Comparison of ENCODE assay signal across 8 cellular contexts in the genomic region with DNA sequence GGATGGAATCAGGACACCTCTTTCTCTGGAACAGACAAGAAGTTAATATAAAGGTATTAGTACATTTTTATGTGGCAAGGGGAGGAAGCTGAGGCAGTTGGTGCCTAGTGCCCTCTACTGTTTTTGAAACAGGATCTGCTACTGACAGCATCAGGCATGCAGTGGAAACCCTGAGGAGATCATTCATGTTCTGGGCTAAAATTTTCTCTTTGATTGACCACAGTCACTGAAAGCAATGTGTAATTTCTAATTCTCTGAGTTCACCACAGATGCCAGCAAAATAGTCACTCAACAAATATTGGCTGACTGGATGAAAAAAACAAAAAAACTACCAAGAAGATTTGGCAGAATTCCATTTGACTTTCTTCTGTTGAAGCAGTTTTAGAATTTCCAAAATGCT.
DNase-seq lines count a peak whose midpoint lies in the region; ATAC-seq, FAIRE-seq and TF ChIP-seq lines count a peak whose summit lies in the region.
"Not testable (repeated sequence)": the region's sequence is repeated elsewhere in the genome, so short reads cannot be mapped to it uniquely, and the experiment has no call there.

No MANE protein-coding gene starts in this region.

- H3K27me3 Mint-ChIP-seq in type B pancreatic cell: peaks cover 46% of the 10 kb centered on the region

- not testable (repeated sequence) for H3K36me3 ChIP-seq in HEK293 (ENCODE audit: control insufficient read depth in 2 of 2, insufficient read depth in 1 of 2, low read length in 2 of 2); right lobe of liver

- peak; percentile 32 for TF ChIP-seq CTCF in D721Med (IDR thresholded peaks at IDR 0.05; ENCODE audit: insufficient read depth, missing control alignments)
- TF ChIP-seq CTCF in HEK293 (tag by site-specific recombination; IDR thresholded peaks at IDR 0.05): 0 out of 2 replicates have a peak, but pooled peaks have one; percentile 12
- TF ChIP-seq CTCF in astrocyte of the cerebellum (IDR thresholded peaks at IDR 0.05; ENCODE audit: low read depth, low read length, missing control alignments): peak; percentile 57
- peak; percentile 59 for TF ChIP-seq CTCF in fibroblast of pulmonary artery (IDR thresholded peaks at IDR 0.05; ENCODE audit: low read length, missing control alignments)
- TF ChIP-seq CTCF in right lobe of liver (IDR thresholded peaks at IDR 0.05): peak in 3 of 4 donors; percentile 43 to 53 (median 52)
- peak; percentile 49 for TF ChIP-seq CTCF in type B pancreatic cell (conservative IDR thresholded peaks at IDR 0.05)

- TF ChIP-seq POLR2A in right lobe of liver (IDR thresholded peaks at IDR 0.05): not testable (repeated sequence)

- H3K9me3 ChIP-seq in HEK293 (ENCODE audit: control insufficient read depth, insufficient read depth, low read depth, low read length); right lobe of liver: not testable (repeated sequence)

- H3K4me1 Mint-ChIP-seq in type B pancreatic cell (ENCODE audit: unreplicated experiment): not testable (repeated sequence)

- H3K36me3 Mint-ChIP-seq in type B pancreatic cell: not testable (repeated sequence)

- H3K27ac Mint-ChIP-seq in type B pancreatic cell: not testable (repeated sequence)

- H3K27me3 ChIP-seq in right lobe of liver: not testable (repeated sequence)

- peak; percentile 24 to 69 (median 43) for ATAC-seq in right lobe of liver

- not testable (repeated sequence) for DNase-seq in D721Med (ENCODE audit: insufficient read length, low spot score); right lobe of liver; type B pancreatic cell (ENCODE audit: extremely low spot score, unreplicated experiment)
- DNase-seq in NCI-H2081 treated with DMSO at 0.1 percent for 48 hours (lab: John Stamatoyannopoulos, UW) (peak; percentile 63), SK-MEL-5 (ENCODE audit: low read depth, low spot score) (peak; percentile 71), astrocyte of the cerebellum (ENCODE audit: low read depth) (peak; percentile 8), fibroblast of pulmonary artery (ENCODE audit: low read depth) (peak; percentile 76)

- POLR2A ChIA-PET in HEK293 (lab: Yijun Ruan, JAX): interaction anchor here (1.1 kb wide), 1 partner anchor 62 kb away, joined by 3 read pairs; no protein-coding TSS in a partner anchor

- not testable (repeated sequence) for H3K27ac ChIP-seq in HEK293 (ENCODE audit: extremely low read depth, low read depth, low read length)
- peak overlapping the region in 1 of 3 donors; percentile 0 for H3K27ac ChIP-seq in right lobe of liver

- not testable (repeated sequence) for H3K4me3 ChIP-seq in HEK293 (ENCODE audit: low read depth, low read length); astrocyte of the cerebellum (ENCODE audit: low read depth, low read length); fibroblast of pulmonary artery (replicated peaks; ENCODE audit: low read depth, low read length); right lobe of liver

- CTCF ChIA-PET in HEK293 (lab: Yijun Ruan, JAX): interaction anchor here (1.3 to 1.6 kb wide), 3 partner anchors 87 to 110 kb away, joined by 4 to 5 read pairs (median 4); no protein-coding TSS in a partner anchor

- H3K9me3 Mint-ChIP-seq in type B pancreatic cell: not testable (repeated sequence)

- H3K4me1 ChIP-seq in HEK293 (ENCODE audit: control insufficient read depth, insufficient read depth, low read length): not testable (repeated sequence)
- peaks cover 0 to 17% (median 2%) of the 10 kb centered on the region in 4 donors for H3K4me1 ChIP-seq in right lobe of liver

- intact Hi-C loops in right lobe of liver (cut with DNase I): not testable (repeated sequence)

- not testable (repeated sequence) for H3K4me3 Mint-ChIP-seq in type B pancreatic cell

- in situ Hi-C loops in SK-MEL-5 (cut with HindIII; ENCODE audit: low pct_unique_long_range_greater_than_20kb, low sequenced_read_pairs): not testable (repeated sequence)
- in situ Hi-C loops in astrocyte of the cerebellum (cut with HindIII; ENCODE audit: low sequenced_read_pairs): loop anchor here (25.0 kb wide), 1 partner anchor 93 kb away; a partner anchor contains a TSS

- FAIRE-seq in D721Med (lab: Jason Lieb, UNC): not testable (repeated sequence)

TF ChIP-seq in HEK293, 187 proteins besides CTCF, POLR2A, EP300 and RAD21:
- peak; percentile 50 for TF ChIP-seq ZNF654 (tag by site-specific recombination; IDR thresholded peaks at IDR 0.05; ENCODE audit: low read depth)
